ENCODE assay signal across 8 cellular contexts in genomic region chr1:39653546-39654031, GRCh38. TPM values are rescaled to one million over a fixed set of nuclear protein-coding genes. Genes with fewer than 3 reads are reported as not detected.
A peak's percentile ranks its signal among the peaks of the same experiment; 100 is the strongest.
DNase-seq lines count a peak whose midpoint lies in the region; ATAC-seq and TF ChIP-seq lines count a peak whose summit lies in the region.

No MANE protein-coding gene starts in this region.

- H3K4me3 Mint-ChIP-seq in activated CD4-positive, alpha-beta T cell treated with anti-CD3 and anti-CD28 coated beads, Interleukin-2, amount 10 ng/mL, durations not matched to agents 24 days and 14 days: no peak overlapping the region

- no peak overlapping the region for H3K27ac ChIP-seq in lower lobe of right lung

- TF ChIP-seq CTCF in AG10803 (conservative IDR thresholded peaks at IDR 0.05; ENCODE audit: low read length): peak; percentile 92
- TF ChIP-seq CTCF in lower lobe of right lung (IDR thresholded peaks at IDR 0.05): peak; percentile 89

- H3K4me3 ChIP-seq in AG10803 (ENCODE audit: low read length) (no peak overlapping the region; the same call in 1 of the 2 replicates), lower lobe of right lung (no peak overlapping the region)

- no peaks in the 10 kb centered on the region for H3K27me3 ChIP-seq in lower lobe of right lung (ENCODE audit: low read depth)

- no peaks in the 10 kb centered on the region for H3K36me3 Mint-ChIP-seq in activated CD4-positive, alpha-beta T cell treated with anti-CD3 and anti-CD28 coated beads, Interleukin-2, amount 10 ng/mL, durations not matched to agents 24 days and 14 days (ENCODE audit: low read depth)

- DNase-seq in AG10803 (ENCODE audit: low read depth) (peak; percentile 78), H4 (ENCODE audit: low spot score) (peak; percentile 69), NCI-H510A (lab: John Stamatoyannopoulos, UW) (peak; percentile 94), dermis blood vessel endothelial cell (peak; percentile 84), lower lobe of right lung (peak; percentile 82)
- peak; percentile 91 for DNase-seq in activated CD4-positive, alpha-beta T cell treated with anti-CD3 and anti-CD28 coated beads, Interleukin-2, amount 10 ng/mL, durations not matched to agents 24 days and 14 days
- DNase-seq in stimulated activated CD4-positive, alpha-beta T cell treated with anti-CD3 and anti-CD28 coated beads, TNF-alpha, amount 100 ng/mL, for 4 hours (ENCODE audit: low read depth in 3 of 3): peak; percentile 44 to 50 (median 49)

- no peaks in the 10 kb centered on the region for H3K9me3 ChIP-seq in lower lobe of right lung

- peaks cover 6% of the 10 kb centered on the region for H3K27me3 Mint-ChIP-seq in activated CD4-positive, alpha-beta T cell treated with anti-CD3 and anti-CD28 coated beads, Interleukin-2, amount 10 ng/mL, durations not matched to agents 24 days and 14 days

- no peak overlapping the region for H3K27ac Mint-ChIP-seq in activated CD4-positive, alpha-beta T cell treated with anti-CD3 and anti-CD28 coated beads, Interleukin-2, amount 10 ng/mL, durations not matched to agents 24 days and 14 days

- intact Hi-C loops in activated CD4-positive, alpha-beta T cell treated with anti-CD3 and anti-CD28 coated beads, Interleukin-2, amount 10 ng/mL, durations not matched to agents 24 days and 14 days (cut with micrococcal nuclease): loop anchor here (1.0 kb wide), 2 partner anchors 47 to 67 kb away; no protein-coding TSS in a partner anchor
- intact Hi-C loops in lower lobe of right lung (cut with DNase I): no loop called here

- peaks cover 15% of the 10 kb centered on the region for H3K4me1 Mint-ChIP-seq in activated CD4-positive, alpha-beta T cell treated with anti-CD3 and anti-CD28 coated beads, Interleukin-2, amount 10 ng/mL, durations not matched to agents 24 days and 14 days

- peaks cover 9% of the 10 kb centered on the region for H3K4me1 ChIP-seq in lower lobe of right lung

- H3K36me3 ChIP-seq in lower lobe of right lung: no peaks in the 10 kb centered on the region

- peak; percentile 79 to 84 for ATAC-seq in lower lobe of right lung
- no peak for ATAC-seq in GM21390 (IDR thresholded peaks at IDR 0.05; ENCODE audit: unreplicated experiment)

- no peaks in the 10 kb centered on the region for H3K9me3 Mint-ChIP-seq in activated CD4-positive, alpha-beta T cell treated with anti-CD3 and anti-CD28 coated beads, Interleukin-2, amount 10 ng/mL, durations not matched to agents 24 days and 14 days

RNA-seq across cellular contexts. Expression of gene HEYL, which starts 14.1 kb away (rescaled TPM):
- not detected in 2 replicates for total RNA-seq in H4 (2014; rRNA removed; shearing (Covaris generic))
- not detected in 2 replicates for total RNA-seq in activated CD4-positive, alpha-beta T cell treated with anti-CD3 and anti-CD28 coated beads, Interleukin-2, amount 10 ng/mL, durations not matched to agents 24 days and 14 days
- total RNA-seq in dermis blood vessel endothelial cell (under 0.01 and 0.14 TPM in 2 replicates), lower lobe of right lung (10.4 TPM)

RNA-seq across cellular contexts. Expression of gene NT5C1A, which starts 18.3 kb away (rescaled TPM):
- 0.97 TPM in 1 of 2 replicates, not detected in the other for total RNA-seq in H4 (2014; rRNA removed; shearing (Covaris generic))
- 0.31 and 0.56 TPM in 2 replicates for total RNA-seq in activated CD4-positive, alpha-beta T cell treated with anti-CD3 and anti-CD28 coated beads, Interleukin-2, amount 10 ng/mL, durations not matched to agents 24 days and 14 days
- total RNA-seq in dermis blood vessel endothelial cell: not detected in 2 replicates
- not detected for total RNA-seq in lower lobe of right lung

RNA-seq across cellular contexts. Expression of gene HPCAL4, which starts 37.6 kb away (rescaled TPM):
- total RNA-seq in H4 (2014; rRNA removed; shearing (Covaris generic)): 0.46 and 0.74 TPM in 2 replicates
- 0.38 and 0.44 TPM in 2 replicates for total RNA-seq in activated CD4-positive, alpha-beta T cell treated with anti-CD3 and anti-CD28 coated beads, Interleukin-2, amount 10 ng/mL, durations not matched to agents 24 days and 14 days
- total RNA-seq in dermis blood vessel endothelial cell (under 0.01 TPM in 1 of 2 replicates, not detected in the other), lower lobe of right lung (0.41 TPM)

Comparison
In these comparisons a context has a peak if more than half of its experiments do, and no peak if none do; other contexts are left out.
1. RNA of gene HEYL, which starts 14.1 kb away (total RNA-seq): 10.4 TPM in lower lobe of right lung (single experiment); not detected in activated CD4-positive, alpha-beta T cell treated with anti-CD3 and anti-CD28 coated beads, Interleukin-2, amount 10 ng/mL, durations not matched to agents 24 days and 14 days, not detected in H4 and under 0.01 to 0.14 TPM in dermis blood vessel endothelial cell; every median in the first group is over 10 times any median in the second.
2. Peak in every context shown above with its lines, with median percentiles within 50 percentile points of each other: DNase-seq.